In the genomic region with DNA sequence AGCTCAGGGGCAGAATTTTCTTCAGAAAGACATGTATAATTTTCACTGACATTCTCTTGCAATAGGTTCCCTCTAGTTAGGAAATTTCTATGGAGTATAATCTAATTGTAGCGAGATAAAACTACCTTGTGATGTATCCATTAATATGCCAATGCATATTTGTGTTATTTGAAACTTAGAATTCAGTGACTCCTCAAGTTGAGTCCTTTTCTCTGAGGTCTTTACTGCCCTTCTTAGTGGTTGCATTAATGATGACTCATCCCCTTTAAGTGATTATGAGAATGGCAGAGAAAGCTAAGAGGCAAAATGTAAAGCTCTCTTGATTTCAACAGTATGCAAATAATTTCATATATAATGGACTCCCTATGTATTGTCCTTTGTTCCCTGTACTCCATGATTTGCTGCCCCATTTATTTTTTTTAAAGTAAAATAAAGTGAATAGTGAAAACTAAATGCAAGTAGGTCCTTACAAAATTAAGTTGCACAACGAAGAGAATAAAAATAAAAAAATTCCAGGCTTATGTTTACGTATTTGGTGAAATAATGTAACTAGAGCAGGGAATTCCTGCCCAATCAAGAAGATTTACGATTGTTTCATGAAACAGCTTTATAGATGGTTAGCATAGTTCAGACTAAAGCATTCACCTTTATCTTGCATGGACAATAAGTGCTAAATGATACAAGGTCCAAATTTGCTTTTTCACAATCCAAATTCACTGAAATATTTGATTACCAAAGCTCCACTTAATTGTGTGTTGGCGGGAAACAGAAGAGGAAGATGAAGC, we compare ENCODE assay signal across 13 cellular contexts.
DNase-seq lines count a peak whose midpoint lies in the region; ATAC-seq and TF ChIP-seq lines count a peak whose summit lies in the region.
"Had no signal": no experiment of that assay in that cellular context is flagged by ENCODE, and none has a peak within 500 bp of the region (broad histone marks: within the 10 kb centered on the region; RNA-seq: fewer than 3 reads in every experiment).

No MANE protein-coding gene starts in this region.

- H4K20me1 ChIP-seq in fibroblast of lung (ENCODE audit: control insufficient read depth, extremely low read depth, insufficient read depth, low read length): no peaks in the 10 kb centered on the region

- no peak overlapping the region for H3K27ac ChIP-seq in fibroblast of lung (ENCODE audit: insufficient read depth, low read length)
- H3K27ac ChIP-seq: tibial artery had no signal

- H3K9me3 ChIP-seq in fibroblast of lung (ENCODE audit: control insufficient read depth, insufficient read depth, low read depth, low read length): no peaks in the 10 kb centered on the region
- H3K9me3 ChIP-seq: tibial artery had no signal

- DNase-seq in DMS79 (lab: John Stamatoyannopoulos, UW) (peak; percentile 37), LHCN-M2 (ENCODE audit: low read depth) (peak; percentile 29), NOMO-1 treated with DMSO at 0.1 percent for 48 hours (lab: John Stamatoyannopoulos, UW; ENCODE audit: unreplicated experiment) (peak; percentile 69), fibroblast of lung (ENCODE audit: low read depth in 2 of 2) (peak; percentile 21 to 25), posterior cingulate gyrus (no peak)
- no peak for DNase-seq in activated naive CD4-positive, alpha-beta T cell treated with anti-CD3 and anti-CD28 coated beads for 36 hours
- DNase-seq: activated naive CD8-positive, alpha-beta T cell treated with anti-CD3 and anti-CD28 coated beads, Interleukin-2, amount 10 ng/mL, durations not matched to agents 7 days and 5 days; tibial artery had no signal

- H3K4me3 Mint-ChIP-seq in activated naive CD4-positive, alpha-beta T cell treated with anti-CD3 and anti-CD28 coated beads for 36 hours: no peak overlapping the region
- H3K4me3 Mint-ChIP-seq: activated naive CD8-positive, alpha-beta T cell treated with anti-CD3 and anti-CD28 coated beads, Interleukin-2, amount 10 ng/mL, durations not matched to agents 7 days and 5 days had no signal

- H3K27me3 ChIP-seq in fibroblast of lung (ENCODE audit: control insufficient read depth, insufficient read depth, low read length): no peaks in the 10 kb centered on the region
- H3K27me3 ChIP-seq: tibial artery had no signal

- H3K27me3 Mint-ChIP-seq in activated naive CD4-positive, alpha-beta T cell treated with anti-CD3 and anti-CD28 coated beads for 36 hours (ENCODE audit: low read depth): peaks cover 3% of the 10 kb centered on the region
- H3K27me3 Mint-ChIP-seq: progenitor cell of endocrine pancreas had no signal

- no peak overlapping the region for H2AFZ ChIP-seq in fibroblast of lung (ENCODE audit: low read length)

- H3K9ac ChIP-seq in fibroblast of lung (ENCODE audit: insufficient read depth, low read length): no peak overlapping the region

- H3K9me3 Mint-ChIP-seq in activated naive CD4-positive, alpha-beta T cell treated with anti-CD3 and anti-CD28 coated beads for 36 hours: no peaks in the 10 kb centered on the region
- H3K9me3 Mint-ChIP-seq: activated naive CD8-positive, alpha-beta T cell treated with anti-CD3 and anti-CD28 coated beads, Interleukin-2, amount 10 ng/mL, durations not matched to agents 7 days and 5 days had no signal

- H3K79me2 ChIP-seq in fibroblast of lung (ENCODE audit: control insufficient read depth, insufficient read depth, low read length): no peaks in the 10 kb centered on the region

- ATAC-seq in HG02973 (IDR thresholded peaks at IDR 0.05; ENCODE audit: unreplicated experiment): no peak
- no peak for ATAC-seq in GM19324 (IDR thresholded peaks at IDR 0.05; ENCODE audit: low FRiP score, unreplicated experiment)
- ATAC-seq: activated CD4-positive, CD25-positive, alpha-beta regulatory T cell treated with anti-CD3 and anti-CD28 coated beads, Interleukin-2, amount 50 U/mL, for 24 hours; left lobe of liver had no signal

- TF ChIP-seq CTCF in fibroblast of lung (conservative IDR thresholded peaks at IDR 0.05 in 1 of 2, IDR thresholded peaks at IDR 0.05 in 1 of 2; ENCODE audit: low read depth in 1 of 2, low read length in 2 of 2): no peak

- CTCF ChIA-PET in activated naive CD4-positive, alpha-beta T cell treated with anti-CD3 and anti-CD28 coated beads for 36 hours (lab: Charles Lee): interaction anchor here (1.0 kb wide), 1 partner anchor 283 kb away, joined by 3 read pairs; no protein-coding TSS in a partner anchor

- no peaks in the 10 kb centered on the region for H3K36me3 Mint-ChIP-seq in activated naive CD4-positive, alpha-beta T cell treated with anti-CD3 and anti-CD28 coated beads for 36 hours (ENCODE audit: low read depth)
- H3K36me3 Mint-ChIP-seq: activated naive CD8-positive, alpha-beta T cell treated with anti-CD3 and anti-CD28 coated beads, Interleukin-2, amount 10 ng/mL, durations not matched to agents 7 days and 5 days had no signal

- no peaks in the 10 kb centered on the region for H3K4me1 ChIP-seq in fibroblast of lung (ENCODE audit: control insufficient read depth, extremely low read depth, insufficient read depth, low read length)
- H3K4me1 ChIP-seq: tibial artery had no signal

- intact Hi-C loops in posterior cingulate gyrus (cut with DNase I): no loop called here
- intact Hi-C loops in activated naive CD4-positive, alpha-beta T cell treated with anti-CD3 and anti-CD28 coated beads for 36 hours (cut with micrococcal nuclease): no loop called here

- no peaks in the 10 kb centered on the region for H3K4me1 Mint-ChIP-seq in activated naive CD4-positive, alpha-beta T cell treated with anti-CD3 and anti-CD28 coated beads for 36 hours (ENCODE audit: low read depth)
- H3K4me1 Mint-ChIP-seq: activated naive CD8-positive, alpha-beta T cell treated with anti-CD3 and anti-CD28 coated beads, Interleukin-2, amount 10 ng/mL, durations not matched to agents 7 days and 5 days had no signal

- no peak overlapping the region for H3K4me2 ChIP-seq in fibroblast of lung (ENCODE audit: extremely low read depth, insufficient read depth, low read length)

- no peak overlapping the region for H3K27ac Mint-ChIP-seq in activated naive CD4-positive, alpha-beta T cell treated with anti-CD3 and anti-CD28 coated beads for 36 hours
- H3K27ac Mint-ChIP-seq: activated naive CD8-positive, alpha-beta T cell treated with anti-CD3 and anti-CD28 coated beads, Interleukin-2, amount 10 ng/mL, durations not matched to agents 7 days and 5 days had no signal

- no peaks in the 10 kb centered on the region for H3K36me3 ChIP-seq in fibroblast of lung (ENCODE audit: control insufficient read depth, insufficient read depth, low read length)
- H3K36me3 ChIP-seq: tibial artery had no signal

- no peak overlapping the region for H3K4me3 ChIP-seq in fibroblast of lung (replicated peaks in 1 of 4; ENCODE audit: control extremely low read depth in 1 of 4, insufficient read depth in 1 of 4, low read depth in 3 of 4, low read length in 4 of 4)
- H3K4me3 ChIP-seq: tibial artery had no signal

Comparison
In these comparisons a context has a peak if more than half of its experiments do, and no peak if none do; other contexts are left out.
1. DNase-seq: peak in DMS79 (single experiment), LHCN-M2 (single experiment), NOMO-1 treated with DMSO at 0.1 percent for 48 hours (single experiment) and fibroblast of lung (2 of 2); none in posterior cingulate gyrus (0 of 10) and activated naive CD4-positive, alpha-beta T cell treated with anti-CD3 and anti-CD28 coated beads for 36 hours (single experiment).